ENCODE assay signal across 1 cellular context in the genomic region with DNA sequence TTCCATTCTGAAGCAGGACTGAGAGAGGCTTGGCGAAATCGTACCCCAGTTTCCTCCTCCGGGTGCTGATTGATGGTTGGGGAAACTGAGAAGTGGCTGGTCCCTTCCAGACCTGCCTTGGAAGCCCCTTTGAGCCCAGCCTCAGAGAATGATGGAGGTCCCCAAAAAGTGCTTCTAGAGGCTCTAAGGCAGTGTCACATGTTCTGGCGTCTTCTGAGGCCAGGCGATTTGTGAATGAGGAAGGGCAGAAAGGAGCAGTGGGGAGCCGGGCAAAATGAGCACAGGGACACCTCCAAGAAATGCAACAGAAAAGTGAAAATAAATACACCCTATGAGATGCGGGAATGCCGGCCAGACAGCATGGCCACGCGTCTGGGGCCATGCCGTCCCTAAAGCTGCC.
TF ChIP-seq lines count a peak whose summit lies in the region.

No MANE protein-coding gene starts in this region.

TF ChIP-seq in A549, 52 proteins besides CTCF, POLR2A, EP300 and RAD21 (continued from another document):
- TF ChIP-seq NR3C1 (IDR thresholded peaks at IDR 0.05) (no peak), BCL3 (IDR thresholded peaks at IDR 0.05) (no peak)
